9 cellular contexts compared by ENCODE assay signal in the genomic region with DNA sequence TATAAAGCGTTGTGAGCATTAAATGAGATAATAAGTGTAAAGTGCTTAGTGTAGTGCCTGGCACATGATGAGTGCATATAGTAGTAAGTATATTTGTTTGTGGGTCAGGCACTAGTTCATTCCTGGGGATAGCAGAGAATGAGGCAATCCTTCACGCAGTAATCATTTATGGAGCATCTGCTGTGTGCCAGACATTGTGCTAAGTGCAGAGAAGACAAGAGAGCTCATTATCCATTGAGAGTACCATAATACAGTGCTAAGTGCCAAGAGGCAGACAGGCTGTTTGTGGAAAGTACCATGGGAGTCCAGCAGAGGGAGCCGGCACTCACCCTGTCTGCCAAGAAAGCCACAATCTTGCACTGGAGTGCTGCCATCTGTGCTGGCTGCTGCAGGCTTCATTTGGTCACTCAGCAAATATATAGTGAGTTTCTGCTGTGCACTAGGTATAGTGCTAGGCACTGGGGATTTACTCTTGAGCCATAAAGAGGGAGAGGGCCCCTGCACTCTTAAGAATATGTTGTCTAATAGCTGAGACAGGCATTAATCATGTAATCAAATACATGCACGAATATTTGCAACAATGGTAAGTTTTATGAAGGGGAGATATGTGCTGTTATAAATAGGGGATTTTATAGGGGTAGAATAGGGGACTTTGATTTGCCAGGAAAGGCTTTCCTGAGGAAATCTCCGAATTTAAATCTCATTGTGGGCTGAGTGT. TPM values are rescaled to one million over a fixed set of nuclear protein-coding genes. Genes with fewer than 3 reads are reported as not detected.
DNase-seq lines count a peak whose midpoint lies in the region; ATAC-seq, FAIRE-seq and TF ChIP-seq lines count a peak whose summit lies in the region.
"Had no signal": no experiment of that assay in that cellular context is flagged by ENCODE, and none has a peak within 500 bp of the region (broad histone marks: within the 10 kb centered on the region; RNA-seq: fewer than 3 reads in every experiment).

No MANE protein-coding gene starts in this region.

- H3K4me3 ChIP-seq in HepG2 (replicated peaks in 1 of 3; ENCODE audit: insufficient read depth in 1 of 3, low read depth in 2 of 3, low read length in 3 of 3) = no peak overlapping the region
- H3K4me3 ChIP-seq: SK-N-MC had no signal

- peaks cover 27% of the 10 kb centered on the region for H3K4me1 Mint-ChIP-seq in chondrocyte (ENCODE audit: low read depth)

- no peak overlapping the region for H3K4me3 Mint-ChIP-seq in chondrocyte (ENCODE audit: unreplicated experiment)

- peak overlapping the region; percentile 62 for H3K27ac Mint-ChIP-seq in chondrocyte (ENCODE audit: unreplicated experiment)

- H3K27me3 ChIP-seq in HepG2 (ENCODE audit: control insufficient read depth in 1 of 2, insufficient read depth in 2 of 2, low read length in 2 of 2) = no peaks in the 10 kb centered on the region

- no peak; the same call in 1 of the 2 replicates for TF ChIP-seq RAD21 in HepG2 (CRISPR knock-in tag; IDR thresholded peaks at IDR 0.05)

- H3K9ac ChIP-seq in HepG2 (ENCODE audit: insufficient read depth, low read depth, low read length) = no peak overlapping the region

- intact Hi-C loops in HepG2 (cut with micrococcal nuclease; ENCODE audit: unreplicated experiment) = loop anchor here (1.0 kb wide), 1 partner anchor 12 kb away; no protein-coding TSS in a partner anchor

- H4K20me1 ChIP-seq in HepG2 (ENCODE audit: insufficient read depth, low read length) = peaks cover 70% of the 10 kb centered on the region

- ATAC-seq in HG02798 (IDR thresholded peaks at IDR 0.05; ENCODE audit: poor library complexity, unreplicated experiment) (peak; percentile 64), HepG2 (peak; percentile 89), GM18873 (IDR thresholded peaks at IDR 0.05; ENCODE audit: low FRiP score, unreplicated experiment) (no peak)

- H3K4me1 ChIP-seq in HepG2 (ENCODE audit: insufficient read depth, low read length) = peaks cover 30% of the 10 kb centered on the region

- CTCF ChIA-PET in HepG2 (lab: Yijun Ruan, JAX; ENCODE audit: low intra/inter-chr PET ratio, low total read pairs) = interaction anchor here (1.3 to 1.6 kb wide), 3 partner anchors 10 to 342 kb away, joined by 3 to 8 read pairs (median 5); a partner anchor contains a TSS

- H3K36me3 ChIP-seq in HepG2 (replicated peaks in 1 of 2; ENCODE audit: control insufficient read depth in 1 of 2, insufficient read depth in 2 of 2, low read length in 2 of 2) = peaks cover 36 to 66% of the 10 kb centered on the region in 2 experiments

- WGBS in HepG2 (ENCODE audit: low lambda C conversion rate) = 58% methylated on average over 5 of the region's 5 CpGs

- peak in 1 of 2 experiments; percentile 30; a peak in 1 of 4 replicates for TF ChIP-seq POLR2A in HepG2 (IDR thresholded peaks at IDR 0.05; ENCODE audit: insufficient read depth in 1 of 2, low read depth in 2 of 2, low read length in 2 of 2)

- no peak overlapping the region for H3K27ac ChIP-seq in HepG2 (ENCODE audit: extremely low read length, insufficient read depth, low read length)

- TF ChIP-seq CTCF in chondrocyte (IDR thresholded peaks at IDR 0.05) (peak; percentile 90), HepG2 (CRISPR knock-in tag; IDR thresholded peaks at IDR 0.05) (peak; percentile 96)

- BruUV-seq in HepG2 (replicated peaks; lab: Mats Ljungman, UMichigan) = no TSS peak

- H3K27me3 Mint-ChIP-seq in chondrocyte (ENCODE audit: low read depth) = no peaks in the 10 kb centered on the region

- FAIRE-seq in HepG2 (lab: Jason Lieb, UNC) = peak; percentile 86

- POLR2A ChIA-PET in HepG2 (lab: Yijun Ruan, JAX) = interaction anchor here (0.8 to 2.8 kb wide), 3 partner anchors 10 to 15 kb away, joined by 3 to 36 read pairs (median 9); a partner anchor contains a TSS

- H3K9me3 ChIP-seq in HepG2 (ENCODE audit: low read length) = no peaks in the 10 kb centered on the region

- no peak for TF ChIP-seq EP300 in HepG2 (IDR thresholded peaks at IDR 0.05; ENCODE audit: low read depth in 2 of 2, low read length in 2 of 2)
- TF ChIP-seq EP300 in HepG2 (CRISPR knock-in tag; IDR thresholded peaks at IDR 0.05; ENCODE audit: borderline replicate concordance) = no peak

- H3K4me2 ChIP-seq in HepG2 (ENCODE audit: low read depth, low read length) = no peak overlapping the region

- H3K9me3 Mint-ChIP-seq in chondrocyte (ENCODE audit: low read depth) = no peaks in the 10 kb centered on the region

- peaks cover 95% of the 10 kb centered on the region for H3K79me2 ChIP-seq in HepG2 (ENCODE audit: insufficient read depth, low read length)

- peak; percentile 89 for DNase-seq in D341Med (ENCODE audit: low spot score)
- peak; percentile 98 for DNase-seq in NCI-H524 treated with DMSO at 0.1 percent for 48 hours (lab: John Stamatoyannopoulos, UW)
- peak; percentile 81 for DNase-seq in activated CD4-positive, alpha-beta T cell treated with anti-CD3 and anti-CD28 coated beads for 48 hours
- DNase-seq in chondrocyte (ENCODE audit: low spot score) = no peak
- DNase-seq in HepG2 (ENCODE audit: low spot score) = peak; percentile 80
- DNase-seq in stimulated activated CD4-positive, alpha-beta T cell treated with anti-CD3 and anti-CD28 coated beads, TNF-alpha, amount 100 ng/mL, for 1 hour (ENCODE audit: low read depth in 3 of 3, low spot score in 1 of 3) = peak; percentile 25 to 52 (median 38)

- no peak overlapping the region for H2AFZ ChIP-seq in HepG2 (ENCODE audit: low read length)

- in situ Hi-C loops in HepG2 (cut with HindIII; ENCODE audit: extremely low pct_ligation_motif_present, low pct_unique_long_range_greater_than_20kb) = no loop called here

- H3K36me3 Mint-ChIP-seq in chondrocyte (ENCODE audit: low read depth) = peaks cover 7% of the 10 kb centered on the region

TF ChIP-seq in HepG2, 621 proteins besides CTCF, POLR2A, EP300 and RAD21 (continues in another document):
- TF ChIP-seq CC2D1A (CRISPR knock-in tag; IDR thresholded peaks at IDR 0.05) (no peak), ATF1 (CRISPR knock-in tag; IDR thresholded peaks at IDR 0.05) (no peak), FOXC1 (CRISPR knock-in tag; IDR thresholded peaks at IDR 0.05; ENCODE audit: borderline replicate concordance) (no peak), GTF2F1 (IDR thresholded peaks at IDR 0.05; ENCODE audit: low read length) (no peak), ZNF776 (CRISPR knock-in tag; IDR thresholded peaks at IDR 0.05) (no peak), ERF (CRISPR knock-in tag; IDR thresholded peaks at IDR 0.05) (0 out of 2 replicates have a peak, but pooled peaks have one; percentile 55)

RNA-seq across cellular contexts. Expression of a gene that starts 12.9 kb away (rescaled TPM):
- 2.5 to 6.1 TPM (median 2.8 TPM) in 3 replicates for total RNA-seq in chondrocyte
- 5.5 and 6.1 TPM in 2 replicates for total RNA-seq in HepG2 (2016; rRNA removed; fragmentation: Illumina TruSeq; extraction: Trizol)
- 3.0 TPM in 2 replicates for total RNA-seq in HepG2 (2016; cell fraction: cytosol; rRNA removed; fragmentation: Illumina TruSeq; extraction: Trizol; ENCODE audit: low read depth)
- total RNA-seq in HepG2 (2016; cell fraction: insoluble cytoplasmic fraction; rRNA removed; fragmentation: Illumina TruSeq; extraction: Trizol) = 5.5 TPM in 2 replicates
- total RNA-seq in HepG2 (2016; cell fraction: membrane; rRNA removed; fragmentation: Illumina TruSeq; extraction: Trizol) = 3.6 and 4.2 TPM in 2 replicates
- total RNA-seq in HepG2 (2016; cell fraction: nucleus; rRNA removed; fragmentation: Illumina TruSeq; extraction: Trizol) = 5.8 and 6.6 TPM in 2 replicates
- 2.6 and 3.1 TPM in 2 replicates for polyA plus RNA-seq in HepG2 (2011; rRNA removed)
- polyA plus RNA-seq in HepG2 (2011; cell fraction: cytosol; rRNA removed) = 2.7 and 3.2 TPM in 2 replicates
- 4.4 and 5.1 TPM in 2 replicates for polyA plus RNA-seq in HepG2 (2011; cell fraction: nucleus; rRNA removed)
- 4.1 and 4.8 TPM in 2 replicates for polyA plus RNA-seq in HepG2 (2012)
- 1.9 and 2.2 TPM in 2 replicates for polyA plus RNA-seq in HepG2 (2016; cell fraction: cytosol; fragmentation: Illumina TruSeq; extraction: Trizol; ENCODE audit: low read depth)
- 5.6 and 6.7 TPM in 2 replicates for polyA plus RNA-seq in HepG2 (2016; cell fraction: insoluble cytoplasmic fraction; fragmentation: Illumina TruSeq; extraction: Trizol; ENCODE audit: low read depth)
- 3.7 and 4.5 TPM in 2 replicates for polyA plus RNA-seq in HepG2 (2016; cell fraction: membrane; fragmentation: Illumina TruSeq; extraction: Trizol; ENCODE audit: low read depth)
- polyA plus RNA-seq in HepG2 (2016; cell fraction: nucleus; fragmentation: Illumina TruSeq; extraction: Trizol; ENCODE audit: insufficient read depth, low read depth) = 5.9 and 6.7 TPM in 2 replicates
- polyA minus RNA-seq in HepG2 (2011; rRNA and poly(A)+ RNA removed; ENCODE audit: low replicate concordance) = 0.77 and 2.5 TPM in 2 replicates
- polyA minus RNA-seq in HepG2 (2011; cell fraction: cytosol; rRNA and poly(A)+ RNA removed) = 0.62 and 1.6 TPM in 2 replicates
- 7.2 and 10.6 TPM in 2 replicates for polyA minus RNA-seq in HepG2 (2011; cell fraction: nucleus; rRNA and poly(A)+ RNA removed)

RNA-seq across cellular contexts. Expression of a gene that starts 13.2 kb away (rescaled TPM):
- total RNA-seq in chondrocyte (183 to 194 TPM (median 185 TPM) in 3 replicates), HepG2 (2016; rRNA removed; fragmentation: Illumina TruSeq; extraction: Trizol) (284 and 587 TPM in 2 replicates)
- 65.3 and 71.8 TPM in 2 replicates for total RNA-seq in HepG2 (2016; cell fraction: cytosol; rRNA removed; fragmentation: Illumina TruSeq; extraction: Trizol; ENCODE audit: low read depth)
- total RNA-seq in HepG2 (2016; cell fraction: insoluble cytoplasmic fraction; rRNA removed; fragmentation: Illumina TruSeq; extraction: Trizol) = 271 and 578 TPM in 2 replicates
- 95.8 and 99.1 TPM in 2 replicates for total RNA-seq in HepG2 (2016; cell fraction: membrane; rRNA removed; fragmentation: Illumina TruSeq; extraction: Trizol)
- total RNA-seq in HepG2 (2016; cell fraction: nucleus; rRNA removed; fragmentation: Illumina TruSeq; extraction: Trizol) = 514 and 600 TPM in 2 replicates
- polyA plus RNA-seq in HepG2 (2011; rRNA removed) = 1,560 and 1,818 TPM in 2 replicates
- 1,385 TPM in 2 replicates for polyA plus RNA-seq in HepG2 (2011; cell fraction: cytosol; rRNA removed)
- 528 and 556 TPM in 2 replicates for polyA plus RNA-seq in HepG2 (2011; cell fraction: nucleus; rRNA removed)
- polyA plus RNA-seq in HepG2 (2012) = 566 and 592 TPM in 2 replicates
- polyA plus RNA-seq in HepG2 (2016; cell fraction: cytosol; fragmentation: Illumina TruSeq; extraction: Trizol; ENCODE audit: low read depth) = 52.7 and 53.5 TPM in 2 replicates
- 324 and 345 TPM in 2 replicates for polyA plus RNA-seq in HepG2 (2016; cell fraction: insoluble cytoplasmic fraction; fragmentation: Illumina TruSeq; extraction: Trizol; ENCODE audit: low read depth)
- 79.9 and 84.4 TPM in 2 replicates for polyA plus RNA-seq in HepG2 (2016; cell fraction: membrane; fragmentation: Illumina TruSeq; extraction: Trizol; ENCODE audit: low read depth)
- polyA plus RNA-seq in HepG2 (2016; cell fraction: nucleus; fragmentation: Illumina TruSeq; extraction: Trizol; ENCODE audit: insufficient read depth, low read depth) = 808 and 883 TPM in 2 replicates
- polyA minus RNA-seq in HepG2 (2011; rRNA and poly(A)+ RNA removed; ENCODE audit: low replicate concordance) = 817 and 1,556 TPM in 2 replicates
- 735 and 849 TPM in 2 replicates for polyA minus RNA-seq in HepG2 (2011; cell fraction: cytosol; rRNA and poly(A)+ RNA removed)
- 241 and 296 TPM in 2 replicates for polyA minus RNA-seq in HepG2 (2011; cell fraction: nucleus; rRNA and poly(A)+ RNA removed)
